Comparison of ENCODE assay signal across 8 cellular contexts in genomic region chr10:114174462-114175190, GRCh38. TPM values are rescaled to one million over a fixed set of nuclear protein-coding genes. Genes with fewer than 3 reads are reported as not detected.
DNase-seq lines count a peak whose midpoint lies in the region; ATAC-seq and TF ChIP-seq lines count a peak whose summit lies in the region.

No MANE protein-coding gene starts in this region.

- H3K9ac ChIP-seq in mucosa of rectum (ENCODE audit: low read depth in 1 of 2, low read length in 2 of 2), result peak overlapping the region; percentile 57 to 98

- no peaks in the 10 kb centered on the region for H4K20me1 ChIP-seq in DOHH2 (ENCODE audit: control insufficient read depth, insufficient read depth, low read depth, low read length)

- peak overlapping the region; percentile 97 for H3K4me2 ChIP-seq in DOHH2 (ENCODE audit: low read length)

- H3K27ac ChIP-seq in DOHH2 (ENCODE audit: low read depth, low read length) (no peak overlapping the region), SJSA1 (no peak overlapping the region), mucosa of rectum (ENCODE audit: low read depth in 2 of 2, low read length in 2 of 2) (peak overlapping the region; percentile 96 to 98)

- peaks cover 22 to 35% of the 10 kb centered on the region in 2 donors for H3K4me1 Mint-ChIP-seq in effector memory CD8-positive, alpha-beta T cell (ENCODE audit: low read depth in 2 of 2)

- peak; percentile 19 for ATAC-seq in GM19452 (IDR thresholded peaks at IDR 0.05; ENCODE audit: unreplicated experiment)
- peak; percentile 25 for ATAC-seq in HG03439 (IDR thresholded peaks at IDR 0.05; ENCODE audit: unreplicated experiment)
- peak; percentile 54 for ATAC-seq in effector memory CD8-positive, alpha-beta T cell (replicated peaks)

- H3K4me3 Mint-ChIP-seq in effector memory CD8-positive, alpha-beta T cell, result peak overlapping the region; percentile 99 to 100

- H3K27ac Mint-ChIP-seq in effector memory CD8-positive, alpha-beta T cell, result peak overlapping the region; percentile 99 to 100

- peaks cover 16% of the 10 kb centered on the region for H3K36me3 Mint-ChIP-seq in effector memory CD8-positive, alpha-beta T cell (ENCODE audit: insufficient read depth)

- H3K4me3 ChIP-seq in DOHH2 (ENCODE audit: low read length), result peak overlapping the region; percentile 99
- peak overlapping the region; percentile 85 for H3K4me3 ChIP-seq in SJSA1
- H3K4me3 ChIP-seq in mucosa of rectum (ENCODE audit: low read length in 2 of 2), result peak overlapping the region; percentile 84 to 98

- DNase-seq in SJSA1 (ENCODE audit: low read depth in 1 of 2, low spot score in 2 of 2), result no peak
- no peak for DNase-seq in effector memory CD8-positive, alpha-beta T cell
- peak; percentile 65 for DNase-seq in ureter (ENCODE audit: low spot score)
- DNase-seq in stimulated activated CD4-positive, alpha-beta T cell treated with anti-CD3 and anti-CD28 coated beads, Interleukin-1b, Interleukin-23, amount 100 ng/mL, for 48 hours, result no peak

- H3K36me3 ChIP-seq in DOHH2 (ENCODE audit: control insufficient read depth, low read length), result no peaks in the 10 kb centered on the region
- H3K36me3 ChIP-seq in SJSA1, result peaks cover 5% of the 10 kb centered on the region
- H3K36me3 ChIP-seq in mucosa of rectum (ENCODE audit: control insufficient read depth in 2 of 2, insufficient read depth in 2 of 2, low read length in 2 of 2), result no peaks in the 10 kb centered on the region

- H3K27me3 ChIP-seq in DOHH2 (ENCODE audit: control insufficient read depth, low read length) (peaks cover 15% of the 10 kb centered on the region), SJSA1 (replicated peaks) (peaks cover 6% of the 10 kb centered on the region; the same call in 1 of the 2 replicates), mucosa of rectum (ENCODE audit: control insufficient read depth in 2 of 2, insufficient read depth in 2 of 2, low read length in 2 of 2) (no peaks in the 10 kb centered on the region)

- no peaks in the 10 kb centered on the region for H3K9me3 Mint-ChIP-seq in effector memory CD8-positive, alpha-beta T cell

- peaks cover 0 to 10% of the 10 kb centered on the region in 2 donors for H3K27me3 Mint-ChIP-seq in effector memory CD8-positive, alpha-beta T cell

- H3K4me1 ChIP-seq in DOHH2 (ENCODE audit: control insufficient read depth, low read length), result peaks cover 23% of the 10 kb centered on the region
- H3K4me1 ChIP-seq in SJSA1 (replicated peaks), result peaks cover 17% of the 10 kb centered on the region
- peaks cover 6 to 10% of the 10 kb centered on the region in 2 donors for H3K4me1 ChIP-seq in mucosa of rectum (ENCODE audit: control insufficient read depth in 2 of 2, insufficient read depth in 2 of 2, low read length in 2 of 2)

- H3K9me2 ChIP-seq in DOHH2 (replicated peaks; ENCODE audit: control insufficient read depth, low read length), result no peaks in the 10 kb centered on the region

- no peaks in the 10 kb centered on the region for H3F3A ChIP-seq in DOHH2 (ENCODE audit: control insufficient read depth, insufficient read depth)

- no peaks in the 10 kb centered on the region for H3K9me3 ChIP-seq in DOHH2 (ENCODE audit: control insufficient read depth, insufficient read depth, low read length)
- no peaks in the 10 kb centered on the region for H3K9me3 ChIP-seq in SJSA1 (replicated peaks)
- no peaks in the 10 kb centered on the region for H3K9me3 ChIP-seq in mucosa of rectum (ENCODE audit: control insufficient read depth in 2 of 2, low read length in 2 of 2)

- no peak for TF ChIP-seq CTCF in DOHH2 (IDR thresholded peaks at IDR 0.05; ENCODE audit: low read depth, low read length, poor library complexity, severe bottlenecking)

- H3K79me2 ChIP-seq in DOHH2 (ENCODE audit: control insufficient read depth, low read length), result peaks cover 28% of the 10 kb centered on the region

RNA-seq across cellular contexts. Expression of gene CCDC186, which starts 0.6 kb away (rescaled TPM):
- total RNA-seq in SJSA1 (2014; rRNA removed; shearing (Covaris generic)), result 7.7 and 11.9 TPM in 2 replicates
- 30.7 TPM for total RNA-seq in ureter

RNA-seq across cellular contexts. Expression of gene TDRD1, which starts 4.5 kb away (rescaled TPM):
- not detected in 2 replicates for total RNA-seq in SJSA1 (2014; rRNA removed; shearing (Covaris generic))
- total RNA-seq in ureter, result 0.23 TPM

Comparison
In these comparisons a context has a peak if more than half of its experiments do, and no peak if none do; other contexts are left out.
1. H3K27ac ChIP-seq: peak in mucosa of rectum (2 of 2); none in DOHH2 (single experiment) and SJSA1 (single experiment).
2. Peak in every context shown above with its lines, with median percentiles within 50 percentile points of each other: H3K4me3 ChIP-seq and ATAC-seq.